20 cellular contexts compared by ENCODE assay signal in the genomic region with DNA sequence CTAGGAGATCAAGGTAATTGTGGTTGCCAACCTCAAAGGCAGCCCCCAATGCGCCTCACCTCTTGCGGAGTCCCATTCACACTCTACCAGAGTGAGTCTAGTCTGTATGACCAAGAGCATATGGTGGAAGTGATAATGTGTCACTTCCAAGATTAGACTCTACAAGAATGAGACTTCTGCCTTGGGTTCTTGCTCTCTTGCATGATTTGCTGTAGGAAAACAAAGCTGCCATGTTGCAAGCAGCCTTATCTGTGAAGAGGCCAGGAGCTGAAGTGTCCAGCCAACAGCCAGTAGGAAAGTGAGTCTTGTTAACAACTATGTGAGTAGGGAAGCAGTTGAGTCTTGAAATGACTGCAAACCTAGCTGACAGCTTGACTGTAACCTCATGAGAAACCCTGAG. TPM values are rescaled to one million over a fixed set of nuclear protein-coding genes. Genes with fewer than 3 reads are reported as not detected.
DNase-seq lines count a peak whose midpoint lies in the region; ATAC-seq and TF ChIP-seq lines count a peak whose summit lies in the region.
"Had no signal": no experiment of that assay in that cellular context is flagged by ENCODE, and none has a peak within 500 bp of the region (broad histone marks: within the 10 kb centered on the region; RNA-seq: fewer than 3 reads in every experiment).

No MANE protein-coding gene starts in this region.

- H3K27ac ChIP-seq in IMR-90 (ENCODE audit: insufficient read depth, low read length) = no peak overlapping the region
- H3K27ac ChIP-seq: C4-2B, esophagus muscularis mucosa, lower lobe of right lung, stomach, upper lobe of right lung had no signal

- H3K36me3 ChIP-seq in IMR-90 (ENCODE audit: control insufficient read depth, insufficient read depth, low read length) = peaks cover 15% of the 10 kb centered on the region

- intact Hi-C loops in activated CD4-positive, alpha-beta T cell treated with anti-CD3 and anti-CD28 coated beads, Interleukin-2, amount 10 ng/mL, durations not matched to agents 24 days and 14 days (cut with micrococcal nuclease) = loop anchor here (10.0 kb wide), 1 partner anchor 962 kb away; the partner anchor contains the start of gene DDX19A
- intact Hi-C loops in IMR-90 (cut with micrococcal nuclease) = loop anchor here (5.0 kb wide), 1 partner anchor 375 kb away; no protein-coding TSS in a partner anchor

- no peak overlapping the region for H3K4ac ChIP-seq in IMR-90 (ENCODE audit: low read depth, low read length)

- no peak overlapping the region for H3K14ac ChIP-seq in IMR-90 (replicated peaks; ENCODE audit: low read depth, low read length)

- no peak overlapping the region for H3K9ac ChIP-seq in IMR-90 (ENCODE audit: low read depth, low read length)

- no TSS peak for BruUV-seq in IMR-90 (replicated peaks; lab: Mats Ljungman, UMichigan)

- no peak for DNase-seq in activated CD4-positive, alpha-beta T cell treated with anti-CD3 and anti-CD28 coated beads, Interleukin-2, amount 10 ng/mL, durations not matched to agents 24 days and 14 days
- DNase-seq in activated CD4-positive, alpha-beta T cell treated with anti-CD3 and anti-CD28 coated beads, Interleukin-2, amount 50 U/mL, for 48 hours = no peak
- DNase-seq in IMR-90 (peak; percentile 10), erythroblast (lab: John Stamatoyannopoulos, UW) (peak; percentile 19 to 52), SHP77 (lab: John Stamatoyannopoulos, UW) (no peak)
- DNase-seq: 8988T; activated naive CD4-positive, alpha-beta T cell treated with anti-CD3 and anti-CD28 coated beads, Interleukin-2, amount 10 ng/mL, durations not matched to agents 7 days and 5 days; DMS53; H9; lower lobe of right lung; naive B cell; NCI-H1417 treated with DMSO at 0.1 percent for 48 hours; NCI-H2171 treated with DMSO at 0.1 percent for 48 hours; stomach; upper lobe of right lung had no signal

- H3K4me1 ChIP-seq in IMR-90 (ENCODE audit: control insufficient read depth, insufficient read depth, low read length) = no peaks in the 10 kb centered on the region; the same call in 1 of the 2 replicates

- no peak overlapping the region for H2BK5ac ChIP-seq in IMR-90 (ENCODE audit: low read depth, low read length, poor library complexity, severe bottlenecking)

- H4K20me1 ChIP-seq in IMR-90 (ENCODE audit: insufficient read depth, low read length) = no peaks in the 10 kb centered on the region

- peak overlapping the region; percentile 10 for H3K4me3 Mint-ChIP-seq in activated CD4-positive, alpha-beta T cell treated with anti-CD3 and anti-CD28 coated beads, Interleukin-2, amount 10 ng/mL, durations not matched to agents 24 days and 14 days
- H3K4me3 Mint-ChIP-seq: activated naive CD4-positive, alpha-beta T cell treated with anti-CD3 and anti-CD28 coated beads, Interleukin-2, amount 10 ng/mL, durations not matched to agents 7 days and 5 days; H9 had no signal

- peaks cover 23% of the 10 kb centered on the region for H3K4me1 Mint-ChIP-seq in activated CD4-positive, alpha-beta T cell treated with anti-CD3 and anti-CD28 coated beads, Interleukin-2, amount 10 ng/mL, durations not matched to agents 24 days and 14 days

- dilution Hi-C loops in IMR-90 (cut with HindIII; ENCODE audit: low sequenced_read_pairs, unreplicated experiment) = no loop called here

- TF ChIP-seq RAD21 in IMR-90 (IDR thresholded peaks at IDR 0.05; ENCODE audit: low read length) = no peak

- in situ Hi-C loops in IMR-90 (cut with MboI; ENCODE audit: low sequenced_read_pairs) = no loop called here

- no peak overlapping the region for H3K23ac ChIP-seq in IMR-90 (ENCODE audit: low read depth, low read length)

- no peaks in the 10 kb centered on the region for H3K9me3 Mint-ChIP-seq in activated CD4-positive, alpha-beta T cell treated with anti-CD3 and anti-CD28 coated beads, Interleukin-2, amount 10 ng/mL, durations not matched to agents 24 days and 14 days
- H3K9me3 Mint-ChIP-seq: activated naive CD4-positive, alpha-beta T cell treated with anti-CD3 and anti-CD28 coated beads, Interleukin-2, amount 10 ng/mL, durations not matched to agents 7 days and 5 days; H9; naive B cell had no signal

- H3K9me3 ChIP-seq in IMR-90 (ENCODE audit: control insufficient read depth, insufficient read depth, low read length) = no peaks in the 10 kb centered on the region
- H3K9me3 ChIP-seq: esophagus muscularis mucosa, lower lobe of right lung, stomach, upper lobe of right lung had no signal

- H2AFZ ChIP-seq in IMR-90 (replicated peaks; ENCODE audit: low read length, poor library complexity) = no peak overlapping the region

- H3K4me3 ChIP-seq in IMR-90 (ENCODE audit: insufficient read depth, low read depth, low read length) = no peak overlapping the region
- H3K4me3 ChIP-seq: esophagus muscularis mucosa, lower lobe of right lung, stomach, upper lobe of right lung had no signal

- no CpG with 5 or more reads among the region's 2 CpGs for WGBS in IMR-90 (ENCODE audit: extremely low coverage in 2 of 2, insufficient read length in 1 of 2), 2 experiments

- H3K27me3 ChIP-seq in IMR-90 (ENCODE audit: control insufficient read depth, insufficient read depth, low read length) = no peaks in the 10 kb centered on the region
- H3K27me3 ChIP-seq: esophagus muscularis mucosa, stomach, upper lobe of right lung had no signal

- no peak overlapping the region for H2BK20ac ChIP-seq in IMR-90 (ENCODE audit: low read depth, low read length)

- H3K79me1 ChIP-seq in IMR-90 (ENCODE audit: low read depth in 1 of 2, low read length in 2 of 2) = peaks cover 26 to 35% of the 10 kb centered on the region in 2 experiments

- H3K4me2 ChIP-seq in IMR-90 (ENCODE audit: low read depth, low read length) = no peak overlapping the region

- POLR2A ChIA-PET in IMR-90 (lab: Charles Lee; ENCODE audit: unreplicated experiment) = no interaction called here

- peaks cover 3% of the 10 kb centered on the region for H3K9me1 ChIP-seq in IMR-90 (ENCODE audit: insufficient read depth, low read length)

- H3K27ac Mint-ChIP-seq in activated CD4-positive, alpha-beta T cell treated with anti-CD3 and anti-CD28 coated beads, Interleukin-2, amount 10 ng/mL, durations not matched to agents 24 days and 14 days = no peak overlapping the region
- H3K27ac Mint-ChIP-seq: activated naive CD4-positive, alpha-beta T cell treated with anti-CD3 and anti-CD28 coated beads, Interleukin-2, amount 10 ng/mL, durations not matched to agents 7 days and 5 days; H9 had no signal

- TF ChIP-seq POLR2A in IMR-90 (IDR thresholded peaks at IDR 0.05; ENCODE audit: low read depth, low read length) = no peak
- no peak for TF ChIP-seq POLR2A in erythroblast (IDR thresholded peaks at IDR 0.05; ENCODE audit: low read length)

- no peaks in the 10 kb centered on the region for H3K27me3 Mint-ChIP-seq in activated CD4-positive, alpha-beta T cell treated with anti-CD3 and anti-CD28 coated beads, Interleukin-2, amount 10 ng/mL, durations not matched to agents 24 days and 14 days
- H3K27me3 Mint-ChIP-seq: activated naive CD4-positive, alpha-beta T cell treated with anti-CD3 and anti-CD28 coated beads, Interleukin-2, amount 10 ng/mL, durations not matched to agents 7 days and 5 days; naive B cell had no signal

- no peak overlapping the region for H4K8ac ChIP-seq in IMR-90 (ENCODE audit: low read depth in 2 of 2, low read length in 2 of 2)

- peaks cover 56% of the 10 kb centered on the region for H3K36me3 Mint-ChIP-seq in activated CD4-positive, alpha-beta T cell treated with anti-CD3 and anti-CD28 coated beads, Interleukin-2, amount 10 ng/mL, durations not matched to agents 24 days and 14 days (ENCODE audit: low read depth)

- no peak overlapping the region for H2BK120ac ChIP-seq in IMR-90 (ENCODE audit: low read depth, low read length)

- CTCF ChIA-PET in IMR-90 (lab: Yijun Ruan, JAX) = no interaction called here

- ATAC-seq in IMR-90 (ENCODE audit: low read depth) (no peak), HG03457 (IDR thresholded peaks at IDR 0.05; ENCODE audit: unreplicated experiment) (no peak)
- ATAC-seq: lower lobe of right lung, upper lobe of right lung had no signal

- H4K5ac ChIP-seq in IMR-90 (ENCODE audit: low read depth, low read length) = no peak overlapping the region

- no peak overlapping the region for H4K91ac ChIP-seq in IMR-90 (ENCODE audit: insufficient read depth, low read depth, low read length)

- no peak overlapping the region for H2BK15ac ChIP-seq in IMR-90 (ENCODE audit: low read depth, low read length)

- H2AK5ac ChIP-seq in IMR-90 (ENCODE audit: low read depth, low read length) = no peak overlapping the region

- no peak overlapping the region for H2AK9ac ChIP-seq in IMR-90 (replicated peaks; ENCODE audit: low read depth, low read length, poor library complexity)

- TF ChIP-seq CTCF in IMR-90 (conservative IDR thresholded peaks at IDR 0.05; ENCODE audit: low read depth, low read length) = no peak

- H3K18ac ChIP-seq in IMR-90 (ENCODE audit: low read depth, low read length) = no peak overlapping the region

- no peak overlapping the region for H3K56ac ChIP-seq in IMR-90 (ENCODE audit: extremely low read depth, insufficient read depth, low read length)

RNA-seq across cellular contexts. Expression of gene TERF2, which starts 3.4 kb away (rescaled TPM):
- total RNA-seq in activated CD4-positive, alpha-beta T cell treated with anti-CD3 and anti-CD28 coated beads, Interleukin-2, amount 10 ng/mL, durations not matched to agents 24 days and 14 days = 58.3 and 71.1 TPM in 2 replicates
- total RNA-seq in IMR-90 (2012; rRNA removed) = 9.0 and 9.2 TPM in 2 replicates
- polyA plus RNA-seq in IMR-90 (2012; rRNA removed) = 13.8 and 15.2 TPM in 2 replicates
- polyA plus RNA-seq in IMR-90 (2012; cell fraction: cytosol; rRNA removed) = 9.0 and 9.2 TPM in 2 replicates
- polyA plus RNA-seq in IMR-90 (2012; cell fraction: nucleus; rRNA removed; ENCODE audit: low replicate concordance) = 4.3 and 11.3 TPM in 2 replicates

RNA-seq across cellular contexts. Expression of gene TMED6, which starts 30.8 kb away (rescaled TPM):
- total RNA-seq in activated CD4-positive, alpha-beta T cell treated with anti-CD3 and anti-CD28 coated beads, Interleukin-2, amount 10 ng/mL, durations not matched to agents 24 days and 14 days = 1.6 and 1.7 TPM in 2 replicates
- total RNA-seq in IMR-90 (2012; rRNA removed) = not detected in 2 replicates
- 0.10 and 0.20 TPM in 2 replicates for polyA plus RNA-seq in IMR-90 (2012; rRNA removed)
- polyA plus RNA-seq in IMR-90 (2012; cell fraction: cytosol; rRNA removed) = not detected in 2 replicates
- polyA plus RNA-seq in IMR-90 (2012; cell fraction: nucleus; rRNA removed; ENCODE audit: low replicate concordance) = 0.08 and 0.73 TPM in 2 replicates
- total RNA-seq: dermis microvascular lymphatic vessel endothelial cell, esophagus muscularis mucosa, RPMI7951 had no signal

RNA-seq across cellular contexts. Expression of gene CYB5B, which starts 42.0 kb away (rescaled TPM):
- 154 and 166 TPM in 2 replicates for total RNA-seq in activated CD4-positive, alpha-beta T cell treated with anti-CD3 and anti-CD28 coated beads, Interleukin-2, amount 10 ng/mL, durations not matched to agents 24 days and 14 days
- total RNA-seq in IMR-90 (2012; rRNA removed) = 102 and 106 TPM in 2 replicates
- polyA plus RNA-seq in IMR-90 (2012; rRNA removed) = 76.1 and 100 TPM in 2 replicates
- 10.7 and 23.7 TPM in 2 replicates for polyA plus RNA-seq in IMR-90 (2012; cell fraction: cytosol; rRNA removed)
- 7.0 and 46.0 TPM in 2 replicates for polyA plus RNA-seq in IMR-90 (2012; cell fraction: nucleus; rRNA removed; ENCODE audit: low replicate concordance)

RNA-seq across cellular contexts. Expression of gene NIP7, which starts 42.8 kb away (rescaled TPM):
- total RNA-seq in activated CD4-positive, alpha-beta T cell treated with anti-CD3 and anti-CD28 coated beads, Interleukin-2, amount 10 ng/mL, durations not matched to agents 24 days and 14 days = 81.2 and 84.8 TPM in 2 replicates
- total RNA-seq in IMR-90 (2012; rRNA removed) = 28.3 and 40.5 TPM in 2 replicates
- polyA plus RNA-seq in IMR-90 (2012; rRNA removed) = 10.6 and 14.0 TPM in 2 replicates
- 3.4 and 16.1 TPM in 2 replicates for polyA plus RNA-seq in IMR-90 (2012; cell fraction: cytosol; rRNA removed)
- polyA plus RNA-seq in IMR-90 (2012; cell fraction: nucleus; rRNA removed; ENCODE audit: low replicate concordance) = 3.0 and 8.0 TPM in 2 replicates

RNA-seq across cellular contexts. Expression of gene COG8, which starts 43.1 kb away (rescaled TPM):
- 44.1 and 44.6 TPM in 2 replicates for total RNA-seq in activated CD4-positive, alpha-beta T cell treated with anti-CD3 and anti-CD28 coated beads, Interleukin-2, amount 10 ng/mL, durations not matched to agents 24 days and 14 days
- total RNA-seq in IMR-90 (2012; rRNA removed) = 19.4 and 26.2 TPM in 2 replicates
- 22.8 and 23.4 TPM in 2 replicates for polyA plus RNA-seq in IMR-90 (2012; rRNA removed)
- polyA plus RNA-seq in IMR-90 (2012; cell fraction: cytosol; rRNA removed) = 16.0 and 27.1 TPM in 2 replicates
- polyA plus RNA-seq in IMR-90 (2012; cell fraction: nucleus; rRNA removed; ENCODE audit: low replicate concordance) = 19.7 and 25.4 TPM in 2 replicates

Comparison
In these comparisons a context has a peak if more than half of its experiments do, and no peak if none do; other contexts are left out.
1. DNase-seq: peak in IMR-90 (single experiment) and erythroblast (2 of 2); none in activated CD4-positive, alpha-beta T cell treated with anti-CD3 and anti-CD28 coated beads, Interleukin-2, amount 10 ng/mL, durations not matched to agents 24 days and 14 days (single experiment), activated CD4-positive, alpha-beta T cell treated with anti-CD3 and anti-CD28 coated beads, Interleukin-2, amount 50 U/mL, for 48 hours (0 of 2) and SHP77 (0 of 2).